1 cellular context compared by ENCODE assay signal in the genomic region with DNA sequence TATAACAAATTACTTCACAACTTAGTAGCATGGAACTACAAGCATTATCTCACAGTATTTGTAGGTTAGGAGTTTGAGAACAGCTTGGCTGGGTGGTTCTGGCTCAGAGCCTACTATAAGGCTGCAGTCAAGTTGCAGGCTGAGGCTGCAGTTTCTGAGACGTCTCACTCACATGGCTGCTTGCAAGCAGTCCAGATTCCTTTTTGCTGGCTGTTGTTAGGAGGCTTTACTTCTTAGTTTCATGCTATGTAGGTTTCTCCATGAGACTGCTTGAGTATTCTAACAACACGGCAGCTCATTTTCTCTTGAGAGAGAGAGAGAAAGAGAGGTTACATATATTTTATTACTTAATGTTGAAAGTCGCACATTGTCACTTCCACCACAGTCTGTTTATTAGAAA.
TF ChIP-seq lines count a peak whose summit lies in the region.

No MANE protein-coding gene starts in this region.

TF ChIP-seq in WTC11, 78 proteins besides CTCF, POLR2A, EP300 and RAD21 (continued from another document):
- TF ChIP-seq E2F4 (CRISPR knock-in tag; IDR thresholded peaks at IDR 0.05; ENCODE audit: borderline replicate concordance, low read depth) = no peak
- TF ChIP-seq, protein P1, sequence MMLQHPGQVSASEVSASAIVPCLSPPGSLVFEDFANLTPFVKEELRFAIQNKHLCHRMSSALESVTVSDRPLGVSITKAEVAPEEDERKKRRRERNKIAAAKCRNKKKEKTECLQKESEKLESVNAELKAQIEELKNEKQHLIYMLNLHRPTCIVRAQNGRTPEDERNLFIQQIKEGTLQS (CRISPR knock-in tag; conservative IDR thresholded peaks at IDR 0.05) = no peak
- no peak for TF ChIP-seq ZNF423 (CRISPR knock-in tag; IDR thresholded peaks at IDR 0.05)
- TF ChIP-seq ATF6 (CRISPR knock-in tag; IDR thresholded peaks at IDR 0.05) = no peak
- no peak for TF ChIP-seq TCF7 (CRISPR knock-in tag; IDR thresholded peaks at IDR 0.05; ENCODE audit: low read depth)
- TF ChIP-seq, protein P2, sequence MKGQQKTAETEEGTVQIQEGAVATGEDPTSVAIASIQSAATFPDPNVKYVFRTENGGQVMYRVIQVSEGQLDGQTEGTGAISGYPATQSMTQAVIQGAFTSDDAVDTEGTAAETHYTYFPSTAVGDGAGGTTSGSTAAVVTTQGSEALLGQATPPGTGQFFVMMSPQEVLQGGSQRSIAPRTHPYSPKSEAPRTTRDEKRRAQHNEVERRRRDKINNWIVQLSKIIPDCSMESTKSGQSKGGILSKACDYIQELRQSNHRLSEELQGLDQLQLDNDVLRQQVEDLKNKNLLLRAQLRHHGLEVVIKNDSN (CRISPR knock-in tag; IDR thresholded peaks at IDR 0.05) = no peak
- TF ChIP-seq, protein P3, sequence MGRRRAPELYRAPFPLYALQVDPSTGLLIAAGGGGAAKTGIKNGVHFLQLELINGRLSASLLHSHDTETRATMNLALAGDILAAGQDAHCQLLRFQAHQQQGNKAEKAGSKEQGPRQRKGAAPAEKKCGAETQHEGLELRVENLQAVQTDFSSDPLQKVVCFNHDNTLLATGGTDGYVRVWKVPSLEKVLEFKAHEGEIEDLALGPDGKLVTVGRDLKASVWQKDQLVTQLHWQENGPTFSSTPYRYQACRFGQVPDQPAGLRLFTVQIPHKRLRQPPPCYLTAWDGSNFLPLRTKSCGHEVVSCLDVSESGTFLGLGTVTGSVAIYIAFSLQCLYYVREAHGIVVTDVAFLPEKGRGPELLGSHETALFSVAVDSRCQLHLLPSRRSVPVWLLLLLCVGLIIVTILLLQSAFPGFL (CRISPR knock-in tag; IDR thresholded peaks at IDR 0.05; ENCODE audit: borderline replicate concordance) = no peak
- TF ChIP-seq HMGA2 (CRISPR knock-in tag; IDR thresholded peaks at IDR 0.05) = no peak
